16 cellular contexts compared by ENCODE assay signal in genomic region chr15:45529613-45530012, GRCh38.
"Had no signal": no experiment of that assay in that cellular context is flagged by ENCODE, and none has a peak within 500 bp of the region (broad histone marks: within the 10 kb centered on the region; RNA-seq: fewer than 3 reads in every experiment).

No MANE protein-coding gene starts in this region.

- ATAC-seq: activated CD4-positive, alpha-beta T cell treated with anti-CD3 and anti-CD28 coated beads for 36 hours; activated T-cell treated with anti-CD3 and anti-CD28 coated beads, Interleukin-2, amount 50 U/mL, for 4 hours; naive thymus-derived CD4-positive, alpha-beta T cell; upper lobe of right lung had no signal

- H3K27me3 ChIP-seq: sigmoid colon, upper lobe of right lung had no signal

- H3K9me3 ChIP-seq: esophagus squamous epithelium, sigmoid colon, upper lobe of right lung had no signal

- H3K4me1 ChIP-seq: esophagus squamous epithelium, sigmoid colon, upper lobe of right lung had no signal

- H3K27ac ChIP-seq: esophagus squamous epithelium, sigmoid colon, upper lobe of right lung had no signal

- H3K36me3 ChIP-seq: esophagus squamous epithelium, sigmoid colon, upper lobe of right lung had no signal

- DNase-seq: activated B cell treated with CpG ODN at 0.5 μM for 24 hours; activated CD4-positive, alpha-beta T cell treated with anti-CD3 and anti-CD28 coated beads for 36 hours; activated CD4-positive, alpha-beta T cell treated with anti-CD3 and anti-CD28 coated beads, Interleukin-2, amount 50 U/mL, for 48 hours; activated CD8-positive, alpha-beta memory T cell treated with anti-CD3 and anti-CD28 coated beads, Interleukin-2, amount 50 U/mL, for 48 hours; activated naive CD4-positive, alpha-beta T cell; activated T-cell treated with anti-CD3 and anti-CD28 coated beads, Interleukin-2, amount 50 U/mL, for 4 hours; esophagus squamous epithelium; naive thymus-derived CD4-positive, alpha-beta T cell; posterior cingulate gyrus; sigmoid colon; stimulated activated CD4-positive, alpha-beta T cell treated with anti-CD3 and anti-CD28 coated beads, Interleukin-15, amount 100 ng/mL, for 24 hours; stimulated activated naive B cell treated with anti-CD40 and anti-IgM and Interleukin-4, amounts not matched to agents 10 μg/mL and 1 μg/mL and 100 μg/mL, for 72 hours; T-helper 9 cell; upper lobe of right lung had no signal

- H3K4me3 ChIP-seq: esophagus squamous epithelium, lung, sigmoid colon, smooth muscle cell, upper lobe of right lung had no signal
